In genomic region chr11:64778473-64779298, GRCh38 we compare ENCODE assay signal across 7 cellular contexts. TPM values are rescaled to one million over a fixed set of nuclear protein-coding genes. Genes with fewer than 3 reads are reported as not detected.
A peak's percentile ranks its signal among the peaks of the same experiment; 100 is the strongest.
DNase-seq lines count a peak whose midpoint lies in the region; ATAC-seq, FAIRE-seq and TF ChIP-seq lines count a peak whose summit lies in the region.

A gene with protein sequence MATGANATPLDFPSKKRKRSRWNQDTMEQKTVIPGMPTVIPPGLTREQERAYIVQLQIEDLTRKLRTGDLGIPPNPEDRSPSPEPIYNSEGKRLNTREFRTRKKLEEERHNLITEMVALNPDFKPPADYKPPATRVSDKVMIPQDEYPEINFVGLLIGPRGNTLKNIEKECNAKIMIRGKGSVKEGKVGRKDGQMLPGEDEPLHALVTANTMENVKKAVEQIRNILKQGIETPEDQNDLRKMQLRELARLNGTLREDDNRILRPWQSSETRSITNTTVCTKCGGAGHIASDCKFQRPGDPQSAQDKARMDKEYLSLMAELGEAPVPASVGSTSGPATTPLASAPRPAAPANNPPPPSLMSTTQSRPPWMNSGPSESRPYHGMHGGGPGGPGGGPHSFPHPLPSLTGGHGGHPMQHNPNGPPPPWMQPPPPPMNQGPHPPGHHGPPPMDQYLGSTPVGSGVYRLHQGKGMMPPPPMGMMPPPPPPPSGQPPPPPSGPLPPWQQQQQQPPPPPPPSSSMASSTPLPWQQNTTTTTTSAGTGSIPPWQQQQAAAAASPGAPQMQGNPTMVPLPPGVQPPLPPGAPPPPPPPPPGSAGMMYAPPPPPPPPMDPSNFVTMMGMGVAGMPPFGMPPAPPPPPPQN (minus strand): TSS chr11:64778542. CDS start chr11:64778392, 150 bp downstream.

- RAD21 ChIA-PET in GM12878 (lab: Charles Lee; ENCODE audit: unreplicated experiment), result interaction anchor here (0.6 to 1.6 kb wide), 17 partner anchors 9 to 536 kb away, joined by 3 to 12 read pairs (median 3); partner anchors contain the start of genes ARL2, CDC42EP2, FAU and MAP4K2

- no TSS peak for BruUV-seq in GM12878 (replicated peaks; lab: Mats Ljungman, UMichigan)

- intact Hi-C loops in GM12878 (cut with micrococcal nuclease; ENCODE audit: unreplicated experiment), result loop anchor here (10.0 kb wide), 1 partner anchor 336 kb away; the partner anchor contains the start of genes TM7SF2 and ZNHIT2

- in situ Hi-C loops in GM12878 (cut with MboI), result no loop called here

- H3K27ac ChIP-seq in GM12878 (ENCODE audit: control insufficient read depth, insufficient read depth), result peak within 1 kb of the TSS; percentile 86

- H3K4me2 ChIP-seq in GM12878 (ENCODE audit: control insufficient read depth, insufficient read depth), result peak within 1 kb of the TSS; percentile 96

- peak within 1 kb of the TSS; percentile 95 for H3K9ac ChIP-seq in GM12878 (ENCODE audit: control insufficient read depth, insufficient read depth, low read length)

- peak; percentile 97 for TF ChIP-seq POLR2A in GM12878 (IDR thresholded peaks at IDR 0.05; ENCODE audit: low read depth, low read length)

- WGBS in GM12878 (ENCODE audit: insufficient coverage, insufficient replicate concordance, low lambda C conversion rate, missing lambda C conversion rate), result under 1% methylated on average over 62 of the region's 80 CpGs

- H2AFZ ChIP-seq in GM12878 (ENCODE audit: control insufficient read depth, low read depth, low read length), result peak within 1 kb of the TSS; percentile 63

- H3K4me1 ChIP-seq in GM12878 (ENCODE audit: control insufficient read depth, insufficient read depth, low read length), result peaks cover 32% of the 10 kb centered on the region

- CTCF ChIA-PET in GM12878 (lab: Yijun Ruan, JAX), result interaction anchor here (0.6 to 3.3 kb wide), 12 partner anchors 10 to 339 kb away, joined by 3 to 18 read pairs (median 3); partner anchors contain the start of genes RASGRP2 and ZNHIT2

- DNase-seq in NCI-H2081 (lab: John Stamatoyannopoulos, UW) (peak; percentile 100), T1000 (lab: John Stamatoyannopoulos, UW) (peak; percentile 100), GM12878 (ENCODE audit: low read depth, low spot score) (peak; percentile 100), hippocampal formation (lab: John Stamatoyannopoulos, UW) (peak; percentile 99), retina (peak; percentile 99)

- H3K9me3 ChIP-seq in GM12878 (replicated peaks; ENCODE audit: control insufficient read depth, insufficient read depth, low read length), result no peaks in the 10 kb centered on the region; the same call in 2 of the 3 replicates

- SMC1A ChIA-PET in GM12878 (lab: Charles Lee; ENCODE audit: uncharacterized antibody, unreplicated experiment), result interaction anchor here (0.7 to 1.9 kb wide), 4 partner anchors 22 to 270 kb away, joined by 3 to 7 read pairs (median 3); no protein-coding TSS in a partner anchor

- POLR2A ChIA-PET in GM12878 (lab: Charles Lee), result interaction anchor here (0.5 to 2.0 kb wide), 25 partner anchors 9 to 1605 kb away, joined by 3 to 33 read pairs (median 3); partner anchors contain the start of genes CDC42BPG, FAU, FKBP2 and MAP4K2

- ATAC-seq in GM18511 (IDR thresholded peaks at IDR 0.05; ENCODE audit: unreplicated experiment) (peak; percentile 84), HG03025 (IDR thresholded peaks at IDR 0.05; ENCODE audit: low FRiP score, unreplicated experiment) (peak; percentile 81), GM12878 (peak; percentile 93)

- peak; percentile 99 for FAIRE-seq in GM12878 (lab: Jason Lieb, UNC)

- no peak for TF ChIP-seq CTCF in GM12878 (IDR thresholded peaks at IDR 0.05 in 2 of 3, conservative IDR thresholded peaks at IDR 0.05 in 1 of 3; ENCODE audit: control insufficient read depth in 2 of 3, extremely low read depth in 1 of 3, insufficient read depth in 1 of 3, low read depth in 3 of 3, low read length in 3 of 3)

- peak within 1 kb of the TSS; percentile 80 for H3K4me3 ChIP-seq in GM12878

- no peaks in the 10 kb centered on the region for H3K27me3 ChIP-seq in GM12878 (replicated peaks in 1 of 2; ENCODE audit: control insufficient read depth in 2 of 2, insufficient read depth in 2 of 2, low read length in 1 of 2)

- peaks cover 16% of the 10 kb centered on the region for H4K20me1 ChIP-seq in GM12878 (ENCODE audit: control insufficient read depth, insufficient read depth)

- TF ChIP-seq RAD21 in GM12878 (IDR thresholded peaks at IDR 0.05; ENCODE audit: insufficient read depth, low read depth, low read length), result no peak

- TF ChIP-seq EP300 in GM12878 (IDR thresholded peaks at IDR 0.05; ENCODE audit: borderline replicate concordance in 1 of 2, control insufficient read depth in 1 of 2, low read depth in 2 of 2, low read length in 2 of 2), result peak in 1 of 2 experiments; percentile 38; a peak in 1 of 4 replicates

- H3K79me2 ChIP-seq in GM12878 (ENCODE audit: control insufficient read depth, insufficient read depth, low read length), result peaks cover 40% of the 10 kb centered on the region

- H3K36me3 ChIP-seq in GM12878 (ENCODE audit: control insufficient read depth in 2 of 2, insufficient read depth in 2 of 2, low read length in 1 of 2), result peaks cover 7 to 35% of the 10 kb centered on the region in 2 experiments

TF ChIP-seq in GM12878, 131 proteins besides CTCF, POLR2A, EP300 and RAD21 (continues in another document):
- TF ChIP-seq MTA3 (IDR thresholded peaks at IDR 0.05; ENCODE audit: borderline replicate concordance, low read length) (no peak), HDAC6 (IDR thresholded peaks at IDR 0.05; ENCODE audit: unreplicated experiment) (no peak), GATAD2B (conservative IDR thresholded peaks at IDR 0.05; ENCODE audit: low read depth) (no peak), RBBP5 (conservative IDR thresholded peaks at IDR 0.05) (no peak), DPF2 (IDR thresholded peaks at IDR 0.05) (no peak), ZBED1 (IDR thresholded peaks at IDR 0.05; ENCODE audit: borderline replicate concordance) (no peak), SMC3 (IDR thresholded peaks at IDR 0.05; ENCODE audit: borderline replicate concordance, low read length) (no peak), NFYA (IDR thresholded peaks at IDR 0.05; ENCODE audit: borderline replicate concordance, low read depth, low read length) (no peak; the same call in 1 of the 2 replicates)
- TF ChIP-seq, protein P1, sequence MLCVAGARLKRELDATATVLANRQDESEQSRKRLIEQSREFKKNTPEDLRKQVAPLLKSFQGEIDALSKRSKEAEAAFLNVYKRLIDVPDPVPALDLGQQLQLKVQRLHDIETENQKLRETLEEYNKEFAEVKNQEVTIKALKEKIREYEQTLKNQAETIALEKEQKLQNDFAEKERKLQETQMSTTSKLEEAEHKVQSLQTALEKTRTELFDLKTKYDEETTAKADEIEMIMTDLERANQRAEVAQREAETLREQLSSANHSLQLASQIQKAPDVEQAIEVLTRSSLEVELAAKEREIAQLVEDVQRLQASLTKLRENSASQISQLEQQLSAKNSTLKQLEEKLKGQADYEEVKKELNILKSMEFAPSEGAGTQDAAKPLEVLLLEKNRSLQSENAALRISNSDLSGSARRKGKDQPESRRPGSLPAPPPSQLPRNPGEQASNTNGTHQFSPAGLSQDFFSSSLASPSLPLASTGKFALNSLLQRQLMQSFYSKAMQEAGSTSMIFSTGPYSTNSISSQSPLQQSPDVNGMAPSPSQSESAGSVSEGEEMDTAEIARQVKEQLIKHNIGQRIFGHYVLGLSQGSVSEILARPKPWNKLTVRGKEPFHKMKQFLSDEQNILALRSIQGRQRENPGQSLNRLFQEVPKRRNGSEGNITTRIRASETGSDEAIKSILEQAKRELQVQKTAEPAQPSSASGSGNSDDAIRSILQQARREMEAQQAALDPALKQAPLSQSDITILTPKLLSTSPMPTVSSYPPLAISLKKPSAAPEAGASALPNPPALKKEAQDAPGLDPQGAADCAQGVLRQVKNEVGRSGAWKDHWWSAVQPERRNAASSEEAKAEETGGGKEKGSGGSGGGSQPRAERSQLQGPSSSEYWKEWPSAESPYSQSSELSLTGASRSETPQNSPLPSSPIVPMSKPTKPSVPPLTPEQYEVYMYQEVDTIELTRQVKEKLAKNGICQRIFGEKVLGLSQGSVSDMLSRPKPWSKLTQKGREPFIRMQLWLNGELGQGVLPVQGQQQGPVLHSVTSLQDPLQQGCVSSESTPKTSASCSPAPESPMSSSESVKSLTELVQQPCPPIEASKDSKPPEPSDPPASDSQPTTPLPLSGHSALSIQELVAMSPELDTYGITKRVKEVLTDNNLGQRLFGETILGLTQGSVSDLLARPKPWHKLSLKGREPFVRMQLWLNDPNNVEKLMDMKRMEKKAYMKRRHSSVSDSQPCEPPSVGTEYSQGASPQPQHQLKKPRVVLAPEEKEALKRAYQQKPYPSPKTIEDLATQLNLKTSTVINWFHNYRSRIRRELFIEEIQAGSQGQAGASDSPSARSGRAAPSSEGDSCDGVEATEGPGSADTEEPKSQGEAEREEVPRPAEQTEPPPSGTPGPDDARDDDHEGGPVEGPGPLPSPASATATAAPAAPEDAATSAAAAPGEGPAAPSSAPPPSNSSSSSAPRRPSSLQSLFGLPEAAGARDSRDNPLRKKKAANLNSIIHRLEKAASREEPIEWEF (IDR thresholded peaks at IDR 0.05; ENCODE audit: insufficient replicate concordance, low read depth, low read length), result no peak

RNA-seq across cellular contexts. Expression of the gene that starts here (rescaled TPM):
- total RNA-seq in GM12878 (2013; cell fraction: nucleolus; rRNA removed), result 483 and 541 TPM in 2 replicates
- 88.2 and 111 TPM in 2 replicates for total RNA-seq in GM12878 (2014; rRNA removed)
- 76.0 and 84.4 TPM in 2 replicates for total RNA-seq in GM12878 (2014; rRNA removed; fragmentation: Illumina TruSeq; extraction: Trizol)
- total RNA-seq in GM12878 (2021), result 327 and 337 TPM in 2 replicates
- polyA plus RNA-seq in GM12878 (2011; ENCODE audit: low read depth), result 194 TPM
- 82.5 and 84.8 TPM in 2 replicates for polyA plus RNA-seq in GM12878 (2011; rRNA removed)
- polyA plus RNA-seq in GM12878 (2011; cell fraction: cytosol; rRNA removed), result 66.7 and 83.7 TPM in 2 replicates
- polyA plus RNA-seq in GM12878 (2011; cell fraction: nucleus; rRNA removed), result 212 and 291 TPM in 2 replicates
- 178 and 252 TPM in 2 replicates for polyA plus RNA-seq in GM12878 (2012)
- polyA plus RNA-seq in GM12878 (2014; fragmentation: Illumina TruSeq; extraction: Trizol), result 216 and 280 TPM in 2 replicates
- polyA plus RNA-seq in GM12878 (2014; fragmentation: Nextera tagmentation; extraction: Ambion mirVana), result 10 to 100 TPM; 13.6 to 29.6 TPM
- polyA plus RNA-seq in GM12878 (2014; rRNA removed), result 155 and 172 TPM in 2 replicates
- 100 to 1,000 TPM in 1 of 2 experiments, 10 to 100 TPM in 1; 97.4 to 109 TPM for polyA plus RNA-seq in GM12878 (2016; fragmentation: Nextera tagmentation; extraction: Ambion mirVana)
- polyA minus RNA-seq in GM12878 (2011; rRNA and poly(A)+ RNA removed), result 79.1 and 94.2 TPM in 2 replicates
- polyA minus RNA-seq in GM12878 (2011; cell fraction: cytosol; rRNA and poly(A)+ RNA removed), result 53.6 and 66.4 TPM in 2 replicates
- 124 and 191 TPM in 2 replicates for polyA minus RNA-seq in GM12878 (2011; cell fraction: nucleus; rRNA and poly(A)+ RNA removed)

Comparison
In these comparisons a context has a peak if more than half of its experiments do, and no peak if none do; other contexts are left out.
1. Peak in every context shown above with its lines: DNase-seq, ATAC-seq, H3K4me3 ChIP-seq and H3K27ac ChIP-seq.